ENCODE assay signal across 9 cellular contexts in the genomic region with DNA sequence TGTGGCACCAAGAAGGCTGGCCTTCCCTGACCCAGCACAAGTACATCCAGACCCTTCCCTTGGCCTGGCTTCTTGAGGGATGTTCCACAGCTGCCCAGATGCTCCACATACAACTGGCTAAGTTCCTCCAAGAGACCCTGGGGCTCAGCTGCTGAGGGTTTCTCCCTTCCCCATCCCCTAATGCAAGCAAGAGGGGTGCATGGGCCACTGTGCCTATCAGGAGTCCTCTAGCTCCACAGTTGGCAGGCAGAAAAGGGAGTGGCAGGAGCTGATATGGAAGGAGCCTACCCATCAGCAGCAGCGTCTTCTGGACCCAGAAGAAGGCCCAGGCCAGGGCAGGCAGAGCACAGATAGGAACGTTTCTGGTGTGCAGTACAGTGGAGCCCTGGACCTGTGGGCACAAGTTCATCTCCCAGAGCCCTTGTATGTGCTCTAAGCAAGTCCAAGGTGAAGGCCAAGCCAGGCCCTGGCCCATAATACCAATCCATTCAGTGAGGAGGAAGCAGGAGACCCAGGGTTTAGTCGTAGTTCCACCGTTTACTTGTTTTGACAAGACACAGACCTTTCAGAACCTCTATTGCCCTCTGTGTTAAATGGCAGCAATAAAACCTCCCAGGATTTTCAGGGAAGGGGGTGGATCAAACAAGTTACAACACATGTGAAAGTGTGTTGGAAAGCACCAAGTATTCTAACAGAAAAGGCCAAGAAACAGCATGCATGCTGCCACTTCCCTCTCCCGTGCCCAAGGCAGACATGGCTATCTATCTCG. TPM values are rescaled to one million over a fixed set of nuclear protein-coding genes. Genes with fewer than 3 reads are reported as not detected.
DNase-seq lines count a peak whose midpoint lies in the region; ATAC-seq, FAIRE-seq and TF ChIP-seq lines count a peak whose summit lies in the region.
"Had no signal": no experiment of that assay in that cellular context is flagged by ENCODE, and none has a peak within 500 bp of the region (broad histone marks: within the 10 kb centered on the region; RNA-seq: fewer than 3 reads in every experiment).

No MANE protein-coding gene starts in this region.

- H3K27ac ChIP-seq in SK-N-SH (ENCODE audit: low read depth in 2 of 2, low read length in 1 of 2), result no peak overlapping the region
- no peak overlapping the region for H3K27ac ChIP-seq in HepG2 (ENCODE audit: extremely low read length, insufficient read depth, low read length)
- H3K27ac ChIP-seq in substantia nigra (ENCODE audit: low read depth, low read length, poor library complexity, severe bottlenecking), result peak overlapping the region; percentile 29

- H3K4me1 ChIP-seq in SK-N-SH (ENCODE audit: control insufficient read depth in 1 of 2, insufficient read depth in 2 of 2, low read depth in 1 of 2, low read length in 1 of 2) (peaks cover 0 to 20% of the 10 kb centered on the region in 2 experiments; a peak in 1 of 4 replicates), HepG2 (ENCODE audit: insufficient read depth, low read length) (peaks cover 21% of the 10 kb centered on the region)

- H3K9me2 ChIP-seq in SK-N-SH, result no peaks in the 10 kb centered on the region

- H3K27me3 ChIP-seq in SK-N-SH (ENCODE audit: insufficient read depth) (no peaks in the 10 kb centered on the region), HepG2 (ENCODE audit: control insufficient read depth in 1 of 2, insufficient read depth in 2 of 2, low read length in 2 of 2) (peaks cover 1 to 13% of the 10 kb centered on the region in 2 experiments; a peak in 3 of 5 replicates)

- H3K4me2 ChIP-seq in SK-N-SH (no peak overlapping the region), HepG2 (ENCODE audit: low read depth, low read length) (no peak overlapping the region)
- H3K4me2 ChIP-seq: A549 had no signal

- no peaks in the 10 kb centered on the region for H4K20me1 ChIP-seq in SK-N-SH (ENCODE audit: insufficient read depth)
- no peaks in the 10 kb centered on the region for H4K20me1 ChIP-seq in HepG2 (ENCODE audit: insufficient read depth, low read length)

- H3K9me3 ChIP-seq in SK-N-SH (no peaks in the 10 kb centered on the region), HepG2 (ENCODE audit: low read length) (no peaks in the 10 kb centered on the region)
- H3K9me3 ChIP-seq: A549 had no signal

- no peak overlapping the region for H2AFZ ChIP-seq in SK-N-SH (ENCODE audit: low read depth)
- H2AFZ ChIP-seq in HepG2 (ENCODE audit: low read length), result no peak overlapping the region

- H3K79me2 ChIP-seq in SK-N-SH (ENCODE audit: insufficient read depth) (no peaks in the 10 kb centered on the region), HepG2 (ENCODE audit: insufficient read depth, low read length) (no peaks in the 10 kb centered on the region)

- TF ChIP-seq RAD21 in SK-N-SH (IDR thresholded peaks at IDR 0.05; ENCODE audit: low read length), result no peak
- no peak for TF ChIP-seq RAD21 in HepG2 (CRISPR knock-in tag; IDR thresholded peaks at IDR 0.05)

- intact Hi-C loops in HepG2 (cut with micrococcal nuclease; ENCODE audit: unreplicated experiment) (no loop called here), head of caudate nucleus (cut with DNase I) (no loop called here)

- in situ Hi-C loops in HepG2 (cut with HindIII; ENCODE audit: extremely low pct_ligation_motif_present, low pct_unique_long_range_greater_than_20kb), result no loop called here

- H3K36me3 Mint-ChIP-seq in activated naive CD8-positive, alpha-beta T cell treated with anti-CD3 and anti-CD28 coated beads, Interleukin-2, amount 10 ng/mL, durations not matched to agents 7 days and 5 days, result peaks cover 20% of the 10 kb centered on the region

- ATAC-seq in SK-N-SH treated with all-trans-retinoic acid at 6 μM for 48 hours (peak; percentile 13; the same call in 1 of the 3 replicates), HepG2 (peak; percentile 8; the same call in 1 of the 3 replicates), HG03095 (IDR thresholded peaks at IDR 0.05; ENCODE audit: unreplicated experiment) (no peak)
- ATAC-seq in activated naive CD8-positive, alpha-beta T cell treated with anti-CD3 and anti-CD28 coated beads, Interleukin-2, amount 10 ng/mL, durations not matched to agents 7 days and 5 days (ENCODE audit: low read depth), result no peak

- H3K4me3 ChIP-seq in SK-N-SH (ENCODE audit: low read depth in 2 of 2, low read length in 1 of 2), result no peak overlapping the region
- H3K4me3 ChIP-seq in HepG2 (replicated peaks in 1 of 3; ENCODE audit: insufficient read depth in 1 of 3, low read depth in 2 of 3, low read length in 3 of 3), result no peak overlapping the region
- H3K4me3 ChIP-seq: A549 had no signal

- CTCF ChIA-PET in SK-N-SH (lab: Yijun Ruan, JAX), result interaction anchor here (0.9 to 1.4 kb wide), 5 partner anchors 8 to 138 kb away, joined by 3 to 4 read pairs (median 3); no protein-coding TSS in a partner anchor
- CTCF ChIA-PET in HepG2 (lab: Yijun Ruan, JAX; ENCODE audit: low intra/inter-chr PET ratio, low total read pairs), result no interaction called here

- WGBS in SK-N-SH (ENCODE audit: low lambda C conversion rate), result 88% methylated on average over 6 of the region's 6 CpGs
- WGBS in HepG2 (ENCODE audit: low lambda C conversion rate), result 12% methylated on average over 4 of the region's 6 CpGs

- DNase-seq in SK-N-SH (no peak), HepG2 (ENCODE audit: low spot score) (no peak), substantia nigra (lab: John Stamatoyannopoulos, UW) (no peak), cortex of kidney (lab: John Stamatoyannopoulos, UW) (no peak), head of caudate nucleus (no peak)
- DNase-seq in activated naive CD8-positive, alpha-beta T cell treated with anti-CD3 and anti-CD28 coated beads, Interleukin-2, amount 10 ng/mL, durations not matched to agents 7 days and 5 days, result no peak

- H3K4me3 Mint-ChIP-seq in activated naive CD8-positive, alpha-beta T cell treated with anti-CD3 and anti-CD28 coated beads, Interleukin-2, amount 10 ng/mL, durations not matched to agents 7 days and 5 days, result peak overlapping the region; percentile 56

- H3K27ac Mint-ChIP-seq in activated naive CD8-positive, alpha-beta T cell treated with anti-CD3 and anti-CD28 coated beads, Interleukin-2, amount 10 ng/mL, durations not matched to agents 7 days and 5 days, result peak overlapping the region; percentile 97

- POLR2A ChIA-PET in SK-N-SH (lab: Yijun Ruan, JAX), result no interaction called here
- POLR2A ChIA-PET in activated naive CD8-positive, alpha-beta T cell treated with anti-CD3 and anti-CD28 coated beads, Interleukin-2, amount 10 ng/mL, durations not matched to agents 7 days and 5 days (lab: Charles Lee), result interaction anchor here (0.6 to 14.9 kb wide), 9 partner anchors 9 to 50 kb away, joined by 3 to 341 read pairs (median 17); a partner anchor contains a TSS
- POLR2A ChIA-PET in HepG2 (lab: Yijun Ruan, JAX), result no interaction called here

- H3K36me3 ChIP-seq in SK-N-SH (replicated peaks in 1 of 2; ENCODE audit: control insufficient read depth in 1 of 2, insufficient read depth in 2 of 2, low read length in 1 of 2), result no peaks in the 10 kb centered on the region
- H3K36me3 ChIP-seq in HepG2 (replicated peaks in 1 of 2; ENCODE audit: control insufficient read depth in 1 of 2, insufficient read depth in 2 of 2, low read length in 2 of 2), result no peaks in the 10 kb centered on the region

- TF ChIP-seq CTCF in SK-N-SH (IDR thresholded peaks at IDR 0.05) (no peak), HepG2 (CRISPR knock-in tag; IDR thresholded peaks at IDR 0.05) (no peak)

- no peaks in the 10 kb centered on the region for H3K27me3 Mint-ChIP-seq in activated naive CD8-positive, alpha-beta T cell treated with anti-CD3 and anti-CD28 coated beads, Interleukin-2, amount 10 ng/mL, durations not matched to agents 7 days and 5 days

- H3K9ac ChIP-seq in SK-N-SH (no peak overlapping the region), HepG2 (ENCODE audit: insufficient read depth, low read depth, low read length) (no peak overlapping the region)

- H3F3A ChIP-seq in SK-N-SH (replicated peaks; ENCODE audit: insufficient read depth), result no peaks in the 10 kb centered on the region

- H3K9me3 Mint-ChIP-seq in activated naive CD8-positive, alpha-beta T cell treated with anti-CD3 and anti-CD28 coated beads, Interleukin-2, amount 10 ng/mL, durations not matched to agents 7 days and 5 days, result no peaks in the 10 kb centered on the region

- no peak for TF ChIP-seq POLR2A in HepG2 (IDR thresholded peaks at IDR 0.05; ENCODE audit: insufficient read depth in 1 of 2, low read depth in 2 of 2, low read length in 2 of 2)

- BruUV-seq in HepG2 (replicated peaks; lab: Mats Ljungman, UMichigan), result no TSS peak

- no peak for FAIRE-seq in HepG2 (lab: Jason Lieb, UNC)
- FAIRE-seq: A549 had no signal

- TF ChIP-seq EP300 in SK-N-SH (IDR thresholded peaks at IDR 0.05; ENCODE audit: borderline replicate concordance in 1 of 2, low read depth in 1 of 2, low read length in 1 of 2), result no peak
- TF ChIP-seq EP300 in HepG2 (IDR thresholded peaks at IDR 0.05; ENCODE audit: low read depth in 2 of 2, low read length in 2 of 2), result no peak
- TF ChIP-seq EP300 in HepG2 (CRISPR knock-in tag; IDR thresholded peaks at IDR 0.05; ENCODE audit: borderline replicate concordance), result no peak

- H3K4me1 Mint-ChIP-seq in activated naive CD8-positive, alpha-beta T cell treated with anti-CD3 and anti-CD28 coated beads, Interleukin-2, amount 10 ng/mL, durations not matched to agents 7 days and 5 days, result peaks cover 90% of the 10 kb centered on the region

RNA-seq across cellular contexts. Expression of a gene that starts 26.1 kb away (rescaled TPM):
- polyA plus RNA-seq in SK-N-SH (2012; rRNA removed) (8.7 and 11.3 TPM in 2 replicates), HepG2 (2011; rRNA removed) (3.2 and 3.8 TPM in 2 replicates)
- 3.7 and 5.9 TPM in 2 replicates for polyA plus RNA-seq in SK-N-SH (2012; cell fraction: cytosol; rRNA removed)
- 8.9 and 12.7 TPM in 2 replicates for polyA plus RNA-seq in SK-N-SH (2012; cell fraction: nucleus; rRNA removed)
- total RNA-seq in activated naive CD8-positive, alpha-beta T cell treated with anti-CD3 and anti-CD28 coated beads, Interleukin-2, amount 10 ng/mL, durations not matched to agents 7 days and 5 days, result 100 to 1,000 TPM; 124 to 125 TPM
- total RNA-seq in HepG2 (2016; rRNA removed; fragmentation: Illumina TruSeq; extraction: Trizol), result 0.36 and 0.44 TPM in 2 replicates
- total RNA-seq in HepG2 (2016; cell fraction: cytosol; rRNA removed; fragmentation: Illumina TruSeq; extraction: Trizol; ENCODE audit: low read depth), result 0.26 TPM in 1 of 2 replicates, not detected in the other
- 0.41 TPM in 1 of 2 replicates, not detected in the other for total RNA-seq in HepG2 (2016; cell fraction: insoluble cytoplasmic fraction; rRNA removed; fragmentation: Illumina TruSeq; extraction: Trizol)
- total RNA-seq in HepG2 (2016; cell fraction: membrane; rRNA removed; fragmentation: Illumina TruSeq; extraction: Trizol), result 0.14 TPM in 1 of 2 replicates, not detected in the other
- total RNA-seq in HepG2 (2016; cell fraction: nucleus; rRNA removed; fragmentation: Illumina TruSeq; extraction: Trizol), result 0.16 and 0.19 TPM in 2 replicates
- polyA plus RNA-seq in HepG2 (2011; cell fraction: cytosol; rRNA removed), result 2.2 and 3.9 TPM in 2 replicates
- polyA plus RNA-seq in HepG2 (2011; cell fraction: nucleus; rRNA removed), result 2.1 and 3.3 TPM in 2 replicates
- 0.35 and 0.81 TPM in 2 replicates for polyA plus RNA-seq in HepG2 (2012)
- 0.18 and 0.35 TPM in 2 replicates for polyA plus RNA-seq in HepG2 (2016; cell fraction: cytosol; fragmentation: Illumina TruSeq; extraction: Trizol; ENCODE audit: low read depth)
- 0.23 TPM in 1 of 2 replicates, not detected in the other for polyA plus RNA-seq in HepG2 (2016; cell fraction: insoluble cytoplasmic fraction; fragmentation: Illumina TruSeq; extraction: Trizol; ENCODE audit: low read depth)
- 0.14 and 0.38 TPM in 2 replicates for polyA plus RNA-seq in HepG2 (2016; cell fraction: membrane; fragmentation: Illumina TruSeq; extraction: Trizol; ENCODE audit: low read depth)
- polyA plus RNA-seq in HepG2 (2016; cell fraction: nucleus; fragmentation: Illumina TruSeq; extraction: Trizol; ENCODE audit: insufficient read depth, low read depth), result 0.32 and 1.1 TPM in 2 replicates
- 4.6 and 6.5 TPM in 2 replicates for polyA minus RNA-seq in HepG2 (2011; rRNA and poly(A)+ RNA removed; ENCODE audit: low replicate concordance)
- 3.0 and 4.5 TPM in 2 replicates for polyA minus RNA-seq in HepG2 (2011; cell fraction: cytosol; rRNA and poly(A)+ RNA removed)
- polyA minus RNA-seq in HepG2 (2011; cell fraction: nucleus; rRNA and poly(A)+ RNA removed), result 1.9 and 2.3 TPM in 2 replicates

RNA-seq across cellular contexts. Expression of a gene that starts 27.6 kb away (rescaled TPM):
- not detected in 2 replicates for polyA plus RNA-seq in SK-N-SH (2012; rRNA removed)
- under 0.01 TPM in 1 of 2 replicates, not detected in the other for polyA plus RNA-seq in SK-N-SH (2012; cell fraction: cytosol; rRNA removed)
- polyA plus RNA-seq in SK-N-SH (2012; cell fraction: nucleus; rRNA removed), result 0.01 TPM in 2 replicates
- under 1 TPM; 0.17 to 0.30 TPM for total RNA-seq in activated naive CD8-positive, alpha-beta T cell treated with anti-CD3 and anti-CD28 coated beads, Interleukin-2, amount 10 ng/mL, durations not matched to agents 7 days and 5 days
- total RNA-seq in HepG2 (2016; rRNA removed; fragmentation: Illumina TruSeq; extraction: Trizol), result not detected in 2 replicates
- total RNA-seq in HepG2 (2016; cell fraction: cytosol; rRNA removed; fragmentation: Illumina TruSeq; extraction: Trizol; ENCODE audit: low read depth), result not detected in 2 replicates
- total RNA-seq in HepG2 (2016; cell fraction: insoluble cytoplasmic fraction; rRNA removed; fragmentation: Illumina TruSeq; extraction: Trizol), result not detected in 2 replicates
- total RNA-seq in HepG2 (2016; cell fraction: membrane; rRNA removed; fragmentation: Illumina TruSeq; extraction: Trizol), result not detected in 2 replicates
- total RNA-seq in HepG2 (2016; cell fraction: nucleus; rRNA removed; fragmentation: Illumina TruSeq; extraction: Trizol), result not detected in 2 replicates
- not detected in 2 replicates for polyA plus RNA-seq in HepG2 (2011; rRNA removed)
- not detected in 2 replicates for polyA plus RNA-seq in HepG2 (2011; cell fraction: cytosol; rRNA removed)
- polyA plus RNA-seq in HepG2 (2011; cell fraction: nucleus; rRNA removed), result not detected in 2 replicates
- not detected in 2 replicates for polyA plus RNA-seq in HepG2 (2012)
- polyA plus RNA-seq in HepG2 (2016; cell fraction: cytosol; fragmentation: Illumina TruSeq; extraction: Trizol; ENCODE audit: low read depth), result not detected in 2 replicates
- not detected in 2 replicates for polyA plus RNA-seq in HepG2 (2016; cell fraction: insoluble cytoplasmic fraction; fragmentation: Illumina TruSeq; extraction: Trizol; ENCODE audit: low read depth)
- not detected in 2 replicates for polyA plus RNA-seq in HepG2 (2016; cell fraction: membrane; fragmentation: Illumina TruSeq; extraction: Trizol; ENCODE audit: low read depth)
- not detected in 2 replicates for polyA plus RNA-seq in HepG2 (2016; cell fraction: nucleus; fragmentation: Illumina TruSeq; extraction: Trizol; ENCODE audit: insufficient read depth, low read depth)
- polyA minus RNA-seq in HepG2 (2011; rRNA and poly(A)+ RNA removed; ENCODE audit: low replicate concordance), result not detected in 2 replicates
- not detected in 2 replicates for polyA minus RNA-seq in HepG2 (2011; cell fraction: cytosol; rRNA and poly(A)+ RNA removed)
- polyA minus RNA-seq in HepG2 (2011; cell fraction: nucleus; rRNA and poly(A)+ RNA removed), result not detected in 2 replicates
- polyA plus RNA-seq: A549 had no signal

Comparison
In these comparisons a context has a peak if more than half of its experiments do, and no peak if none do; other contexts are left out.
1. ATAC-seq: peak in SK-N-SH treated with all-trans-retinoic acid at 6 μM for 48 hours (single experiment) and HepG2 (single experiment); none in activated naive CD8-positive, alpha-beta T cell treated with anti-CD3 and anti-CD28 coated beads, Interleukin-2, amount 10 ng/mL, durations not matched to agents 7 days and 5 days (single experiment) and HG03095 (single experiment).
2. RNA of a gene that starts 26.1 kb away (total RNA-seq): 124 to 125 TPM in activated naive CD8-positive, alpha-beta T cell treated with anti-CD3 and anti-CD28 coated beads, Interleukin-2, amount 10 ng/mL, durations not matched to agents 7 days and 5 days; 0.14 to 0.44 TPM in HepG2; every median in the first group is over 10 times any median in the second.